Comparison of ENCODE assay signal across 17 cellular contexts in the genomic region with DNA sequence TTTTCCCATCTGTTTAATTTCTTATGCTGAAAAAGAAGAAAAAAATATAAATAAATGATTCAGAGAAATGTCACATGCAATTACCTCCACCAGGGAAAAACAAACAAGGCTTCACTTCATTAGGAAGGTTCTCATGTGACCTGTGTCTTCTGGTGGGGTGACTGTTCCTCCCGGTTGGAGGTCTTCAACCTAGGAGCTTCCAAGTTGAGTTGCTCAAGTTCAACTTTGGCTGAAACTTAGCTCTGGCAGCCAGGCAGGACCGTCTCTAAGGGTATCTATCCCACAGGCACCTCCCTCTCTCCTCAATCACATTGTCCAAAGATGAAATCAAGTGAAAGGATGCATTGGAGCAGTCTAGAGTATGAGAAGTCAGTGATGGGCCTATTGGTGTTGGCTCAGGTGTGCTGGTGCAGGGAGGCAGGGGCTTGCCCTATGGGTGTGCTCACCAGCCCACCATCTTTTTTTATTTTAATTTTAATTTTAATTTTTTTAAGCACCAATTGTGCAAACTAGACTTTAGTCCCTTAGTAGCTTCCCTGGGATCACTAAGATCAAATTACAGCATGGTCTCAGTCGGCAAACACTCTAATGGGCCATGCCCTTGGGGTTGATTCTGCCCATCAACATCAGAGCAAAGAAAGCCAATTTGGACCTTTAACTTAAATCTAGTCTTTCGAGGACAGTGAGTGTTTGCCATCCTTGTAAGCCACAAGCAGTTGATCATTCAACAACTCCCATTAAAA.
DNase-seq lines count a peak whose midpoint lies in the region; ATAC-seq and TF ChIP-seq lines count a peak whose summit lies in the region.
"Had no signal": no experiment of that assay in that cellular context is flagged by ENCODE, and none has a peak within 500 bp of the region (broad histone marks: within the 10 kb centered on the region; RNA-seq: fewer than 3 reads in every experiment).

No MANE protein-coding gene starts in this region.

- H2AFZ ChIP-seq in SK-N-SH (ENCODE audit: low read depth): no peak overlapping the region
- H2AFZ ChIP-seq: GM23338 had no signal

- no peaks in the 10 kb centered on the region for H3K9me3 ChIP-seq in SK-N-SH
- H3K9me3 ChIP-seq: BLaER1, Caco-2 had no signal

- H3F3A ChIP-seq in SK-N-SH (replicated peaks; ENCODE audit: insufficient read depth): no peaks in the 10 kb centered on the region

- no peaks in the 10 kb centered on the region for H3K79me2 ChIP-seq in SK-N-SH (ENCODE audit: insufficient read depth)

- TF ChIP-seq RAD21 in SK-N-SH (IDR thresholded peaks at IDR 0.05; ENCODE audit: low read length): no peak

- ATAC-seq in SK-N-SH treated with all-trans-retinoic acid at 6 μM for 48 hours: peak; percentile 18; the same call in 1 of the 3 replicates
- no peak for ATAC-seq in GM21717 (IDR thresholded peaks at IDR 0.05; ENCODE audit: unreplicated experiment)
- ATAC-seq: GM23338 had no signal

- no peaks in the 10 kb centered on the region for H4K20me1 ChIP-seq in SK-N-SH (ENCODE audit: insufficient read depth)
- H4K20me1 ChIP-seq: BLaER1 had no signal

- no peak for TF ChIP-seq POLR2A in lower leg skin (IDR thresholded peaks at IDR 0.05)

- DNase-seq in SK-N-SH (no peak), ELF-1 (ENCODE audit: low read depth, low spot score) (peak; percentile 18), NCI-H69 (lab: John Stamatoyannopoulos, UW) (peak; percentile 15), lower leg skin (ENCODE audit: low spot score in 2 of 2) (peak; percentile 59 to 89), NCI-H2107 (lab: John Stamatoyannopoulos, UW) (no peak), NCI-H345 (lab: John Stamatoyannopoulos, UW) (no peak)
- DNase-seq: 8988T; AML-193; Caco-2; CD8-positive, alpha-beta memory T cell; DND-41; GF-D8; H7 had no signal

- POLR2A ChIA-PET in SK-N-SH (lab: Yijun Ruan, JAX): no interaction called here

- no peak overlapping the region for H3K9ac ChIP-seq in SK-N-SH
- H3K9ac ChIP-seq: BLaER1 had no signal

- TF ChIP-seq EP300 in SK-N-SH (IDR thresholded peaks at IDR 0.05; ENCODE audit: borderline replicate concordance in 1 of 2, low read depth in 1 of 2, low read length in 1 of 2): no peak

- H3K9me2 ChIP-seq in SK-N-SH: no peaks in the 10 kb centered on the region

- H3K4me3 ChIP-seq in SK-N-SH (ENCODE audit: low read depth in 2 of 2, low read length in 1 of 2) (no peak overlapping the region), lower leg skin (ENCODE audit: low read depth, poor library complexity, severe bottlenecking) (no peak overlapping the region)
- H3K4me3 ChIP-seq: BLaER1, GM23338 had no signal

- peaks cover 0 to 2% of the 10 kb centered on the region in 2 experiments; a peak in 2 of 4 replicates for H3K4me1 ChIP-seq in SK-N-SH (ENCODE audit: control insufficient read depth in 1 of 2, insufficient read depth in 2 of 2, low read depth in 1 of 2, low read length in 1 of 2)
- H3K4me1 ChIP-seq: BLaER1, Caco-2 had no signal

- no peaks in the 10 kb centered on the region for H3K36me3 ChIP-seq in SK-N-SH (replicated peaks in 1 of 2; ENCODE audit: control insufficient read depth in 1 of 2, insufficient read depth in 2 of 2, low read length in 1 of 2)
- H3K36me3 ChIP-seq: BLaER1 had no signal

- intact Hi-C loops in lower leg skin (cut with DNase I; ENCODE audit: low total_unique reads): no loop called here

- TF ChIP-seq CTCF in SK-N-SH (IDR thresholded peaks at IDR 0.05) (no peak), lower leg skin (IDR thresholded peaks at IDR 0.05) (no peak)

- no peak overlapping the region for H3K4me2 ChIP-seq in SK-N-SH
- H3K4me2 ChIP-seq: BLaER1, GM23338 had no signal

- H3K27me3 ChIP-seq in SK-N-SH (ENCODE audit: insufficient read depth): no peaks in the 10 kb centered on the region; the same call in 1 of the 2 replicates
- H3K27me3 ChIP-seq: BLaER1 had no signal

- CTCF ChIA-PET in SK-N-SH (lab: Yijun Ruan, JAX): no interaction called here

- no peak overlapping the region for H3K27ac ChIP-seq in SK-N-SH (ENCODE audit: low read depth in 2 of 2, low read length in 1 of 2)
- H3K27ac ChIP-seq: BLaER1 had no signal

- WGBS in SK-N-SH (ENCODE audit: low lambda C conversion rate): 0% methylated on average over 4 of the region's 4 CpGs
- WGBS in lower leg skin, 2 donors: 40 to 58% methylated on average over 4 of the region's 4 CpGs

TF ChIP-seq in SK-N-SH treated with all-trans-retinoic acid at 6 μM for 48 hours, 23 proteins besides CTCF, POLR2A, EP300 and RAD21 (continues in another document):
- TF ChIP-seq ARNTL (CRISPR knock-in tag; IDR thresholded peaks at IDR 0.05; ENCODE audit: borderline replicate concordance, low read depth): no peak
- no peak for TF ChIP-seq SNAI2 (CRISPR knock-in tag; IDR thresholded peaks at IDR 0.05)
- TF ChIP-seq ZFP30 (CRISPR knock-in tag; IDR thresholded peaks at IDR 0.05): no peak
- TF ChIP-seq, protein P1, sequence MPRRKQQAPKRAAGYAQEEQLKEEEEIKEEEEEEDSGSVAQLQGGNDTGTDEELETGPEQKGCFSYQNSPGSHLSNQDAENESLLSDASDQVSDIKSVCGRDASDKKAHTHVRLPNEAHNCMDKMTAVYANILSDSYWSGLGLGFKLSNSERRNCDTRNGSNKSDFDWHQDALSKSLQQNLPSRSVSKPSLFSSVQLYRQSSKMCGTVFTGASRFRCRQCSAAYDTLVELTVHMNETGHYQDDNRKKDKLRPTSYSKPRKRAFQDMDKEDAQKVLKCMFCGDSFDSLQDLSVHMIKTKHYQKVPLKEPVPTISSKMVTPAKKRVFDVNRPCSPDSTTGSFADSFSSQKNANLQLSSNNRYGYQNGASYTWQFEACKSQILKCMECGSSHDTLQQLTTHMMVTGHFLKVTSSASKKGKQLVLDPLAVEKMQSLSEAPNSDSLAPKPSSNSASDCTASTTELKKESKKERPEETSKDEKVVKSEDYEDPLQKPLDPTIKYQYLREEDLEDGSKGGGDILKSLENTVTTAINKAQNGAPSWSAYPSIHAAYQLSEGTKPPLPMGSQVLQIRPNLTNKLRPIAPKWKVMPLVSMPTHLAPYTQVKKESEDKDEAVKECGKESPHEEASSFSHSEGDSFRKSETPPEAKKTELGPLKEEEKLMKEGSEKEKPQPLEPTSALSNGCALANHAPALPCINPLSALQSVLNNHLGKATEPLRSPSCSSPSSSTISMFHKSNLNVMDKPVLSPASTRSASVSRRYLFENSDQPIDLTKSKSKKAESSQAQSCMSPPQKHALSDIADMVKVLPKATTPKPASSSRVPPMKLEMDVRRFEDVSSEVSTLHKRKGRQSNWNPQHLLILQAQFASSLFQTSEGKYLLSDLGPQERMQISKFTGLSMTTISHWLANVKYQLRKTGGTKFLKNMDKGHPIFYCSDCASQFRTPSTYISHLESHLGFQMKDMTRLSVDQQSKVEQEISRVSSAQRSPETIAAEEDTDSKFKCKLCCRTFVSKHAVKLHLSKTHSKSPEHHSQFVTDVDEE (CRISPR knock-in tag; IDR thresholded peaks at IDR 0.05): no peak
- no peak for TF ChIP-seq GLIS3 (CRISPR knock-in tag; IDR thresholded peaks at IDR 0.05)

TF ChIP-seq in SK-N-SH, 30 proteins besides CTCF, POLR2A, EP300 and RAD21 (continues in another document):
- TF ChIP-seq POLR2AphosphoS5 (IDR thresholded peaks at IDR 0.05; ENCODE audit: low read depth, low read length): no peak
- TF ChIP-seq, protein P2, sequence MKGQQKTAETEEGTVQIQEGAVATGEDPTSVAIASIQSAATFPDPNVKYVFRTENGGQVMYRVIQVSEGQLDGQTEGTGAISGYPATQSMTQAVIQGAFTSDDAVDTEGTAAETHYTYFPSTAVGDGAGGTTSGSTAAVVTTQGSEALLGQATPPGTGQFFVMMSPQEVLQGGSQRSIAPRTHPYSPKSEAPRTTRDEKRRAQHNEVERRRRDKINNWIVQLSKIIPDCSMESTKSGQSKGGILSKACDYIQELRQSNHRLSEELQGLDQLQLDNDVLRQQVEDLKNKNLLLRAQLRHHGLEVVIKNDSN (IDR thresholded peaks at IDR 0.05; ENCODE audit: borderline replicate concordance, low read depth): no peak
- TF ChIP-seq RXRA (IDR thresholded peaks at IDR 0.05; ENCODE audit: borderline replicate concordance, low read depth): no peak
- TF ChIP-seq, protein P3, sequence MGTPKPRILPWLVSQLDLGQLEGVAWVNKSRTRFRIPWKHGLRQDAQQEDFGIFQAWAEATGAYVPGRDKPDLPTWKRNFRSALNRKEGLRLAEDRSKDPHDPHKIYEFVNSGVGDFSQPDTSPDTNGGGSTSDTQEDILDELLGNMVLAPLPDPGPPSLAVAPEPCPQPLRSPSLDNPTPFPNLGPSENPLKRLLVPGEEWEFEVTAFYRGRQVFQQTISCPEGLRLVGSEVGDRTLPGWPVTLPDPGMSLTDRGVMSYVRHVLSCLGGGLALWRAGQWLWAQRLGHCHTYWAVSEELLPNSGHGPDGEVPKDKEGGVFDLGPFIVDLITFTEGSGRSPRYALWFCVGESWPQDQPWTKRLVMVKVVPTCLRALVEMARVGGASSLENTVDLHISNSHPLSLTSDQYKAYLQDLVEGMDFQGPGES (IDR thresholded peaks at IDR 0.05; ENCODE audit: low read depth, low read length): no peak
- TF ChIP-seq FOSL2 (IDR thresholded peaks at IDR 0.05; ENCODE audit: borderline replicate concordance, low read depth): no peak
- TF ChIP-seq SIN3A (IDR thresholded peaks at IDR 0.05; ENCODE audit: borderline replicate concordance, low read depth, low read length): no peak
- no peak for TF ChIP-seq GABPA (IDR thresholded peaks at IDR 0.05; ENCODE audit: low read depth)
- no peak for TF ChIP-seq RFX5 (IDR thresholded peaks at IDR 0.05; ENCODE audit: low read length)
- no peak for TF ChIP-seq GATA2 (CRISPR knock-in tag; IDR thresholded peaks at IDR 0.05)
- TF ChIP-seq ELF1 (IDR thresholded peaks at IDR 0.05): no peak
- TF ChIP-seq, protein P4, sequence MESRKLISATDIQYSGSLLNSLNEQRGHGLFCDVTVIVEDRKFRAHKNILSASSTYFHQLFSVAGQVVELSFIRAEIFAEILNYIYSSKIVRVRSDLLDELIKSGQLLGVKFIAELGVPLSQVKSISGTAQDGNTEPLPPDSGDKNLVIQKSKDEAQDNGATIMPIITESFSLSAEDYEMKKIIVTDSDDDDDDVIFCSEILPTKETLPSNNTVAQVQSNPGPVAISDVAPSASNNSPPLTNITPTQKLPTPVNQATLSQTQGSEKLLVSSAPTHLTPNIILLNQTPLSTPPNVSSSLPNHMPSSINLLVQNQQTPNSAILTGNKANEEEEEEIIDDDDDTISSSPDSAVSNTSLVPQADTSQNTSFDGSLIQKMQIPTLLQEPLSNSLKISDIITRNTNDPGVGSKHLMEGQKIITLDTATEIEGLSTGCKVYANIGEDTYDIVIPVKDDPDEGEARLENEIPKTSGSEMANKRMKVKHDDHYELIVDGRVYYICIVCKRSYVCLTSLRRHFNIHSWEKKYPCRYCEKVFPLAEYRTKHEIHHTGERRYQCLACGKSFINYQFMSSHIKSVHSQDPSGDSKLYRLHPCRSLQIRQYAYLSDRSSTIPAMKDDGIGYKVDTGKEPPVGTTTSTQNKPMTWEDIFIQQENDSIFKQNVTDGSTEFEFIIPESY (IDR thresholded peaks at IDR 0.05; ENCODE audit: borderline replicate concordance, low read depth): no peak
- no peak for TF ChIP-seq TAF1 (IDR thresholded peaks at IDR 0.05; ENCODE audit: borderline replicate concordance, low read depth, low read length)
- TF ChIP-seq NRF1 (IDR thresholded peaks at IDR 0.05; ENCODE audit: low read depth, low read length): no peak
- TF ChIP-seq JUND (IDR thresholded peaks at IDR 0.05): no peak

Comparison
In these comparisons a context has a peak if more than half of its experiments do, and no peak if none do; other contexts are left out.
1. DNase-seq: peak in ELF-1 (single experiment), NCI-H69 (single experiment) and lower leg skin (2 of 2); none in SK-N-SH (single experiment), NCI-H2107 (single experiment) and NCI-H345 (single experiment).